12 cellular contexts compared by ENCODE assay signal in the genomic region with DNA sequence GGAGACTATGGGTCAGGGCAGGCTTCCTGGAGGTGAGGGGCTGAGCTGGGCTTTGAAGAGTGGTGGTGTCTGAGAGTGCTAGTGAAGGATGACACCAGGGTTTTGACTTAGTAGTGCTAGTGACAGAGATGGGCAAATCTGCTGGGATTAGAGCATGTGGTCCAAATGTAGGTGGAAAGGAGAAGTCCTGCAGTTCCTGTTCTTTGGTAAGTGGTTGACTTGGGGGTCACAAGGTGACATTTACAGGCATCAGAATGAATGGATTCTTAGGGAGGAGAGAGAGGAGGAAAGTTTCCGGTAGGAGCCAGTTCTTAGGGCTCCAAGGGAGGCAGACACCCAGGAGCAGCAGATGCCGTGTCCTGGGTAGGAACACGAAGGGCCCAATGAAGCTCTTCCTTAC. TPM values are rescaled to one million over a fixed set of nuclear protein-coding genes. Genes with fewer than 3 reads are reported as not detected.
DNase-seq lines count a peak whose midpoint lies in the region; ATAC-seq, FAIRE-seq and TF ChIP-seq lines count a peak whose summit lies in the region.
"Had no signal": no experiment of that assay in that cellular context is flagged by ENCODE, and none has a peak within 500 bp of the region (broad histone marks: within the 10 kb centered on the region; RNA-seq: fewer than 3 reads in every experiment).

No MANE protein-coding gene starts in this region.

- POLR2A ChIA-PET in HepG2 (lab: Yijun Ruan, JAX) = no interaction called here
- POLR2A ChIA-PET in activated B cell treated with CpG ODN at 0.5 μM for 24 hours (lab: Charles Lee) = interaction anchor here (1.2 kb wide), 1 partner anchor 711 kb away, joined by 4 read pairs; the partner anchor contains the start of gene MANF

- no peaks in the 10 kb centered on the region for H3K4me1 ChIP-seq in HepG2 (ENCODE audit: insufficient read depth, low read length)
- peaks cover 0 to 7% (median 0%) of the 10 kb centered on the region in 4 donors for H3K4me1 ChIP-seq in right lobe of liver
- no peaks in the 10 kb centered on the region for H3K4me1 ChIP-seq in BE2C

- TF ChIP-seq RAD21 in HepG2 (CRISPR knock-in tag; IDR thresholded peaks at IDR 0.05) = no peak

- peak; percentile 31; the same call in 2 of the 3 replicates for ATAC-seq in HepG2
- no peak for ATAC-seq in right lobe of liver
- no peak for ATAC-seq in activated B cell treated with CpG ODN at 0.5 μM for 24 hours (ENCODE audit: low read depth)

- TF ChIP-seq POLR2A in HepG2 (IDR thresholded peaks at IDR 0.05; ENCODE audit: insufficient read depth in 1 of 2, low read depth in 2 of 2, low read length in 2 of 2) (no peak), right lobe of liver (IDR thresholded peaks at IDR 0.05) (no peak)

- WGBS in HepG2 (ENCODE audit: low lambda C conversion rate) = 24% methylated on average over 2 of the region's 3 CpGs
- WGBS in right lobe of liver (ENCODE audit: insufficient coverage, low coverage, low lambda C conversion rate, missing lambda C conversion rate) = 63% methylated on average over 1 of the region's 3 CpGs

- H3K36me3 ChIP-seq in HepG2 (replicated peaks in 1 of 2; ENCODE audit: control insufficient read depth in 1 of 2, insufficient read depth in 2 of 2, low read length in 2 of 2) = no peaks in the 10 kb centered on the region
- H3K36me3 ChIP-seq in right lobe of liver = no peaks in the 10 kb centered on the region
- no peaks in the 10 kb centered on the region for H3K36me3 ChIP-seq in BE2C
- H3K36me3 ChIP-seq: uterus had no signal

- TF ChIP-seq EP300 in HepG2 (IDR thresholded peaks at IDR 0.05; ENCODE audit: low read depth in 2 of 2, low read length in 2 of 2) (no peak), HepG2 (CRISPR knock-in tag; IDR thresholded peaks at IDR 0.05; ENCODE audit: borderline replicate concordance) (no peak)

- FAIRE-seq in HepG2 (lab: Jason Lieb, UNC) = no peak
- FAIRE-seq: GM19239 had no signal

- no peaks in the 10 kb centered on the region for H3K36me3 Mint-ChIP-seq in activated B cell treated with CpG ODN at 0.5 μM for 24 hours (ENCODE audit: low read depth)

- H3K4me3 Mint-ChIP-seq in activated B cell treated with CpG ODN at 0.5 μM for 24 hours = peak overlapping the region; percentile 56

- in situ Hi-C loops in HepG2 (cut with HindIII; ENCODE audit: extremely low pct_ligation_motif_present, low pct_unique_long_range_greater_than_20kb) = no loop called here

- TF ChIP-seq CTCF in HepG2 (CRISPR knock-in tag; IDR thresholded peaks at IDR 0.05) = no peak
- TF ChIP-seq CTCF in right lobe of liver (IDR thresholded peaks at IDR 0.05) = no peak
- TF ChIP-seq CTCF in activated B cell treated with CpG ODN at 0.5 μM for 24 hours (IDR thresholded peaks at IDR 0.05) = no peak
- no peak for TF ChIP-seq CTCF in BE2C (IDR thresholded peaks at IDR 0.05; ENCODE audit: low read depth, low read length)

- BruUV-seq in HepG2 (replicated peaks; lab: Mats Ljungman, UMichigan) = no TSS peak

- no peak overlapping the region for H3K27ac ChIP-seq in HepG2 (ENCODE audit: extremely low read length, insufficient read depth, low read length)
- no peak overlapping the region for H3K27ac ChIP-seq in right lobe of liver
- H3K27ac ChIP-seq: uterus had no signal

- peaks cover 8% of the 10 kb centered on the region; the same call in 1 of the 2 replicates for H4K20me1 ChIP-seq in HepG2 (ENCODE audit: insufficient read depth, low read length)

- no peaks in the 10 kb centered on the region for H3K9me3 Mint-ChIP-seq in activated B cell treated with CpG ODN at 0.5 μM for 24 hours

- no peaks in the 10 kb centered on the region for H3K9me3 ChIP-seq in HepG2 (ENCODE audit: low read length)
- H3K9me3 ChIP-seq in right lobe of liver = no peaks in the 10 kb centered on the region
- H3K9me3 ChIP-seq in iPS-18c (ENCODE audit: control insufficient read depth, insufficient read depth, low read length) = no peaks in the 10 kb centered on the region
- no peaks in the 10 kb centered on the region for H3K9me3 ChIP-seq in BE2C
- H3K9me3 ChIP-seq: uterus had no signal

- CTCF ChIA-PET in HepG2 (lab: Yijun Ruan, JAX; ENCODE audit: low intra/inter-chr PET ratio, low total read pairs) = no interaction called here
- CTCF ChIA-PET in activated B cell treated with CpG ODN at 0.5 μM for 24 hours (lab: Charles Lee) = no interaction called here

- H2AFZ ChIP-seq in HepG2 (ENCODE audit: low read length) = no peak overlapping the region

- no peak overlapping the region for H3K9ac ChIP-seq in HepG2 (ENCODE audit: insufficient read depth, low read depth, low read length)

- H3K27me3 ChIP-seq in HepG2 (ENCODE audit: control insufficient read depth in 1 of 2, insufficient read depth in 2 of 2, low read length in 2 of 2) = peaks cover 4 to 62% of the 10 kb centered on the region in 2 experiments
- H3K27me3 ChIP-seq in right lobe of liver = peaks cover 3 to 21% of the 10 kb centered on the region in 2 donors
- peaks cover 66% of the 10 kb centered on the region for H3K27me3 ChIP-seq in BE2C

- peaks cover 6% of the 10 kb centered on the region for H3K4me1 Mint-ChIP-seq in activated B cell treated with CpG ODN at 0.5 μM for 24 hours

- intact Hi-C loops in HepG2 (cut with micrococcal nuclease; ENCODE audit: unreplicated experiment) (no loop called here), right lobe of liver (cut with DNase I) (no loop called here), activated B cell treated with CpG ODN at 0.5 μM for 24 hours (cut with micrococcal nuclease) (no loop called here)

- DNase-seq in HepG2 (ENCODE audit: low spot score) = no peak
- no peak for DNase-seq in right lobe of liver
- no peak for DNase-seq in activated B cell treated with CpG ODN at 0.5 μM for 24 hours
- DNase-seq in DMS 273 (lab: John Stamatoyannopoulos, UW; ENCODE audit: unreplicated experiment) = no peak
- DNase-seq in NCI-H446 treated with DMSO at 0.1 percent for 48 hours (lab: John Stamatoyannopoulos, UW) = no peak
- no peak for DNase-seq in OCI-M1 (lab: John Stamatoyannopoulos, UW)
- no peak for DNase-seq in BE2C
- DNase-seq: COR-L47, SHP77 treated with DMSO at 0.1 percent for 48 hours had no signal

- H3K27ac Mint-ChIP-seq in activated B cell treated with CpG ODN at 0.5 μM for 24 hours = no peak overlapping the region

- H3K4me3 ChIP-seq in HepG2 (replicated peaks in 1 of 3; ENCODE audit: insufficient read depth in 1 of 3, low read depth in 2 of 3, low read length in 3 of 3) (no peak overlapping the region), right lobe of liver (no peak overlapping the region), iPS-18c (ENCODE audit: insufficient read depth, low read depth, low read length) (peak overlapping the region; percentile 77; the same call in 1 of the 2 replicates), BE2C (ENCODE audit: low read depth, low read length) (no peak overlapping the region)

- no peaks in the 10 kb centered on the region for H3K79me2 ChIP-seq in HepG2 (ENCODE audit: insufficient read depth, low read length)

- H3K4me2 ChIP-seq in HepG2 (ENCODE audit: low read depth, low read length) = no peak overlapping the region

- peaks cover 36% of the 10 kb centered on the region for H3K27me3 Mint-ChIP-seq in activated B cell treated with CpG ODN at 0.5 μM for 24 hours

RNA-seq across cellular contexts. Expression of gene DOCK3, which starts 0.8 kb away (rescaled TPM):
- total RNA-seq in HepG2 (2016; rRNA removed; fragmentation: Illumina TruSeq; extraction: Trizol) (not detected in 2 replicates), right lobe of liver (under 1 TPM in 3 of 6 experiments, not detected in 3; 0.04 to 0.06 (median 0.06) TPM), activated B cell treated with CpG ODN at 0.5 μM for 24 hours (0.04 and 0.07 TPM in 2 replicates)
- not detected in 2 replicates for total RNA-seq in HepG2 (2016; cell fraction: cytosol; rRNA removed; fragmentation: Illumina TruSeq; extraction: Trizol; ENCODE audit: low read depth)
- 0.03 TPM in 1 of 2 replicates, not detected in the other for total RNA-seq in HepG2 (2016; cell fraction: insoluble cytoplasmic fraction; rRNA removed; fragmentation: Illumina TruSeq; extraction: Trizol)
- total RNA-seq in HepG2 (2016; cell fraction: membrane; rRNA removed; fragmentation: Illumina TruSeq; extraction: Trizol) = not detected in 2 replicates
- not detected in 2 replicates for total RNA-seq in HepG2 (2016; cell fraction: nucleus; rRNA removed; fragmentation: Illumina TruSeq; extraction: Trizol)
- polyA plus RNA-seq in HepG2 (2011; rRNA removed) = not detected in 2 replicates
- polyA plus RNA-seq in HepG2 (2011; cell fraction: cytosol; rRNA removed) = under 0.01 TPM in 1 of 2 replicates, not detected in the other
- 0.02 TPM in 1 of 2 replicates, not detected in the other for polyA plus RNA-seq in HepG2 (2011; cell fraction: nucleus; rRNA removed)
- polyA plus RNA-seq in HepG2 (2012) = 0.01 and 0.04 TPM in 2 replicates
- polyA plus RNA-seq in HepG2 (2016; cell fraction: cytosol; fragmentation: Illumina TruSeq; extraction: Trizol; ENCODE audit: low read depth) = 0.01 TPM in 1 of 2 replicates, not detected in the other
- polyA plus RNA-seq in HepG2 (2016; cell fraction: insoluble cytoplasmic fraction; fragmentation: Illumina TruSeq; extraction: Trizol; ENCODE audit: low read depth) = not detected in 2 replicates
- not detected in 2 replicates for polyA plus RNA-seq in HepG2 (2016; cell fraction: membrane; fragmentation: Illumina TruSeq; extraction: Trizol; ENCODE audit: low read depth)
- not detected in 2 replicates for polyA plus RNA-seq in HepG2 (2016; cell fraction: nucleus; fragmentation: Illumina TruSeq; extraction: Trizol; ENCODE audit: insufficient read depth, low read depth)
- polyA minus RNA-seq in HepG2 (2011; rRNA and poly(A)+ RNA removed; ENCODE audit: low replicate concordance) = 0.63 TPM in 1 of 2 replicates, not detected in the other
- not detected in 2 replicates for polyA minus RNA-seq in HepG2 (2011; cell fraction: cytosol; rRNA and poly(A)+ RNA removed)
- polyA minus RNA-seq in HepG2 (2011; cell fraction: nucleus; rRNA and poly(A)+ RNA removed) = under 0.01 TPM in 1 of 2 replicates, not detected in the other
- polyA plus RNA-seq in BE2C (2012; ENCODE audit: insufficient read depth, insufficient read length, low read depth) = 0.12 TPM

RNA-seq across cellular contexts. Expression of gene MAPKAPK3, which starts 57.0 kb away (rescaled TPM):
- 41.2 and 48.5 TPM in 2 replicates for total RNA-seq in HepG2 (2016; rRNA removed; fragmentation: Illumina TruSeq; extraction: Trizol)
- total RNA-seq in HepG2 (2016; cell fraction: cytosol; rRNA removed; fragmentation: Illumina TruSeq; extraction: Trizol; ENCODE audit: low read depth) = 18.9 and 21.3 TPM in 2 replicates
- total RNA-seq in HepG2 (2016; cell fraction: insoluble cytoplasmic fraction; rRNA removed; fragmentation: Illumina TruSeq; extraction: Trizol) = 40.5 and 43.9 TPM in 2 replicates
- 51.7 and 60.5 TPM in 2 replicates for total RNA-seq in HepG2 (2016; cell fraction: membrane; rRNA removed; fragmentation: Illumina TruSeq; extraction: Trizol)
- 21.2 and 24.7 TPM in 2 replicates for total RNA-seq in HepG2 (2016; cell fraction: nucleus; rRNA removed; fragmentation: Illumina TruSeq; extraction: Trizol)
- polyA plus RNA-seq in HepG2 (2011; rRNA removed) = 39.9 and 46.2 TPM in 2 replicates
- polyA plus RNA-seq in HepG2 (2011; cell fraction: cytosol; rRNA removed) = 40.2 and 41.3 TPM in 2 replicates
- 23.0 and 28.1 TPM in 2 replicates for polyA plus RNA-seq in HepG2 (2011; cell fraction: nucleus; rRNA removed)
- polyA plus RNA-seq in HepG2 (2012) = 21.8 and 22.2 TPM in 2 replicates
- polyA plus RNA-seq in HepG2 (2016; cell fraction: cytosol; fragmentation: Illumina TruSeq; extraction: Trizol; ENCODE audit: low read depth) = 23.5 and 31.3 TPM in 2 replicates
- polyA plus RNA-seq in HepG2 (2016; cell fraction: insoluble cytoplasmic fraction; fragmentation: Illumina TruSeq; extraction: Trizol; ENCODE audit: low read depth) = 53.8 and 56.3 TPM in 2 replicates
- 50.2 and 54.3 TPM in 2 replicates for polyA plus RNA-seq in HepG2 (2016; cell fraction: membrane; fragmentation: Illumina TruSeq; extraction: Trizol; ENCODE audit: low read depth)
- 31.0 and 31.6 TPM in 2 replicates for polyA plus RNA-seq in HepG2 (2016; cell fraction: nucleus; fragmentation: Illumina TruSeq; extraction: Trizol; ENCODE audit: insufficient read depth, low read depth)
- 48.5 and 89.7 TPM in 2 replicates for polyA minus RNA-seq in HepG2 (2011; rRNA and poly(A)+ RNA removed; ENCODE audit: low replicate concordance)
- polyA minus RNA-seq in HepG2 (2011; cell fraction: cytosol; rRNA and poly(A)+ RNA removed) = 15.7 and 16.5 TPM in 2 replicates
- 13.4 and 16.9 TPM in 2 replicates for polyA minus RNA-seq in HepG2 (2011; cell fraction: nucleus; rRNA and poly(A)+ RNA removed)
- total RNA-seq in right lobe of liver = 10 to 100 TPM; 16.6 to 21.4 (median 18.6) TPM
- 18.2 and 20.3 TPM in 2 replicates for total RNA-seq in activated B cell treated with CpG ODN at 0.5 μM for 24 hours
- 21.5 TPM for polyA plus RNA-seq in BE2C (2012; ENCODE audit: insufficient read depth, insufficient read length, low read depth)
